Comparison of ENCODE assay signal across 8 cellular contexts in genomic region chr10:45347464-45347863, GRCh38. TPM values are rescaled to one million over a fixed set of nuclear protein-coding genes. Genes with fewer than 3 reads are reported as not detected.
"Had no signal": no experiment of that assay in that cellular context is flagged by ENCODE, and none has a peak within 500 bp of the region (broad histone marks: within the 10 kb centered on the region; RNA-seq: fewer than 3 reads in every experiment).

No MANE protein-coding gene starts in this region.

RNA-seq across cellular contexts. Expression of gene OR13A1, which starts 32.1 kb away (rescaled TPM):
- total RNA-seq: stomach, subcutaneous adipose tissue, suprapubic skin, temporal lobe, thyroid gland, tibial nerve, upper lobe of right lung, vagina had no signal
